In genomic region chr19:5973376-5973775, GRCh38 we compare ENCODE assay signal across 27 cellular contexts.
"Had no signal": no experiment of that assay in that cellular context is flagged by ENCODE, and none has a peak within 500 bp of the region (broad histone marks: within the 10 kb centered on the region; RNA-seq: fewer than 3 reads in every experiment).

No MANE protein-coding gene starts in this region.

- FAIRE-seq: astrocyte, colon, endothelial cell of umbilical vein had no signal

- H3K4me3 Mint-ChIP-seq: effector memory CD8-positive, alpha-beta T cell; stimulated activated naive B cell treated with anti-CD40 and anti-IgM and Interleukin-4, amounts not matched to agents 10 μg/mL and 1 μg/mL and 100 μg/mL, for 72 hours; T-helper 1 cell treated with Interleukin-12 subunit alpha and Interleukin-12 subunit beta and Interleukin-4 antibody, amounts not matched to agents 30 μg/mL and 1 μg/mL, for 36 hours; WTC11 had no signal

- H3K9me3 ChIP-seq: left ventricle myocardium inferior, transverse colon, uterus had no signal

- H3K36me3 ChIP-seq: transverse colon, uterus had no signal

- ATAC-seq: effector memory CD8-positive, alpha-beta T cell; esophagus mucosa; sciatic nerve; stimulated activated naive B cell treated with anti-CD40 and anti-IgM and Interleukin-4, amounts not matched to agents 10 μg/mL and 1 μg/mL and 100 μg/mL, for 72 hours; WTC11 had no signal

- H3K27me3 ChIP-seq: dorsolateral prefrontal cortex, transverse colon, uterus had no signal

- H3K4me3 ChIP-seq: dorsolateral prefrontal cortex, left ventricle myocardium inferior, smooth muscle cell, transverse colon, uterus had no signal

- DNase-seq: activated CD4-positive, alpha-beta T cell treated with anti-CD3 and anti-CD28 coated beads for 48 hours; activated CD8-positive, alpha-beta memory T cell treated with anti-CD3 and anti-CD28 coated beads for 24 hours; activated CD8-positive, alpha-beta memory T cell treated with anti-CD3 and anti-CD28 coated beads, Interleukin-2, amount 50 U/mL, for 4 hours; activated effector memory CD4-positive, alpha-beta T cell treated with anti-CD3 and anti-CD28 coated beads, Interleukin-2, amount 50 U/mL, for 16 hours; activated T-cell treated with anti-CD3 and anti-CD28 coated beads, Interleukin-2, amount 50 U/mL, for 48 hours; central memory CD4-positive, alpha-beta T cell; dorsolateral prefrontal cortex; effector memory CD8-positive, alpha-beta T cell; foreskin melanocyte; left ventricle myocardium inferior; midbrain; occipital lobe; stimulated activated CD4-positive, alpha-beta T cell treated with anti-CD3 and anti-CD28 coated beads, Interleukin-15, amount 100 ng/mL, for 24 hours; stimulated activated naive B cell treated with anti-CD40 and anti-IgM and Interleukin-4, amounts not matched to agents 10 μg/mL and 1 μg/mL and 100 μg/mL, for 72 hours; T1000; transverse colon; uterus had no signal

- H3K9me3 Mint-ChIP-seq: activated naive CD4-positive, alpha-beta T cell treated with anti-CD3 and anti-CD28 coated beads, Interleukin-2, amount 50 U/mL, for 24 hours; effector memory CD8-positive, alpha-beta T cell; nephron; stimulated activated naive B cell treated with anti-CD40 and anti-IgM and Interleukin-4, amounts not matched to agents 10 μg/mL and 1 μg/mL and 100 μg/mL, for 72 hours; T-helper 1 cell treated with Interleukin-12 subunit alpha and Interleukin-12 subunit beta and Interleukin-4 antibody, amounts not matched to agents 30 μg/mL and 1 μg/mL, for 36 hours; WTC11 had no signal

- H3K27ac ChIP-seq: dorsolateral prefrontal cortex, left ventricle myocardium inferior, transverse colon, uterus had no signal

- H3K27me3 Mint-ChIP-seq: activated naive CD4-positive, alpha-beta T cell treated with anti-CD3 and anti-CD28 coated beads, Interleukin-2, amount 50 U/mL, for 24 hours; effector memory CD8-positive, alpha-beta T cell; stimulated activated naive B cell treated with anti-CD40 and anti-IgM and Interleukin-4, amounts not matched to agents 10 μg/mL and 1 μg/mL and 100 μg/mL, for 72 hours had no signal

- H3K27ac Mint-ChIP-seq: nephron; T-helper 1 cell treated with Interleukin-12 subunit alpha and Interleukin-12 subunit beta and Interleukin-4 antibody, amounts not matched to agents 30 μg/mL and 1 μg/mL, for 36 hours; WTC11 had no signal
